In the genomic region with DNA sequence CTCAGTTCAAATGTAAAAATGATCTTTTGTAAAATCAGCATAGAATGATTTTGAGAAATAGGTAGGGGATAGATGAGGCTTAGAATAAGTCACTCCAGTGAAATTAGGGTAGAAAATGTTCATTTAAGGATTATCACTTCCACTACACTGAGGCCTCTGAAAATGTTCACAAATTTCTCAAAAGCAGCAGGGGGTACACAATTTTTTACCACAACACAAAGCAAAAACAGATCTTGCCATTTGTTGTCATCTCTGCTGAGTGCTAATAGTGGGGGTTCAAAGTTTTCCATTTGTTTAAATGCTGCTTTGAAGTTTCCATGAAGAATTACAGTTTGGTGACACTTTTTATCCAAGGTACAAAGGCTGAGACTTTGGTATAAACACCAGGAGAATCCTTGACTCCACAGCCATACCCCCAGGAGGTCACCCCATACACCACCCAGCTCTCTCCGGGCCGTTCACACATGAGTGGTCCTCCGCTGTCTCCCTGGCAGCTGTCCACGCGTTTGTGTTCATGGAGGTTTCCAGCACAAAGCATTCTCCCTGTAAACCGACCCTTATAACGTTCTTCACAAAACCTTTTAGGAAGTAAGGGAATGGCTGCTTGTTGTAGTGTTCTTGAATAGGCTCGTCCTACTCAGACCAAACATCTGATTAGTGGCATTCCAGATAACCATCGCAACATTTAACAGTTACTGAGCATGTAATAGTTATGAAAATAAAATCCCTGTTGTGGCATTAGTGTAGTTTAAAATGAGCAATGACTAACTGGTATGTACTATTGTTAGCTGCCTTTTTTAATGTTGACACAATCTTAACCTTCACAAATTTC, we compare ENCODE assay signal across 8 cellular contexts.
DNase-seq lines count a peak whose midpoint lies in the region; ATAC-seq lines count a peak whose summit lies in the region.

No MANE protein-coding gene starts in this region.

- H3K9me3 Mint-ChIP-seq in IgD-negative memory B cell, result no peaks in the 10 kb centered on the region
- no peaks in the 10 kb centered on the region for H3K9me3 Mint-ChIP-seq in activated naive CD8-positive, alpha-beta T cell treated with anti-CD3 and anti-CD28 coated beads, Interleukin-2, amount 10 ng/mL, durations not matched to agents 7 days and 5 days

- no peaks in the 10 kb centered on the region for H3K27me3 Mint-ChIP-seq in IgD-negative memory B cell
- H3K27me3 Mint-ChIP-seq in activated naive CD8-positive, alpha-beta T cell treated with anti-CD3 and anti-CD28 coated beads, Interleukin-2, amount 10 ng/mL, durations not matched to agents 7 days and 5 days, result no peaks in the 10 kb centered on the region

- H3K4me1 Mint-ChIP-seq in IgD-negative memory B cell, result peaks cover 33 to 52% (median 36%) of the 10 kb centered on the region in 3 donors
- H3K4me1 Mint-ChIP-seq in activated naive CD8-positive, alpha-beta T cell treated with anti-CD3 and anti-CD28 coated beads, Interleukin-2, amount 10 ng/mL, durations not matched to agents 7 days and 5 days, result peaks cover 28% of the 10 kb centered on the region

- H3K27ac Mint-ChIP-seq in IgD-negative memory B cell, result peak overlapping the region in 2 of 3 donors; percentile 19 to 61
- H3K27ac Mint-ChIP-seq in activated naive CD8-positive, alpha-beta T cell treated with anti-CD3 and anti-CD28 coated beads, Interleukin-2, amount 10 ng/mL, durations not matched to agents 7 days and 5 days, result peak overlapping the region; percentile 7

- ATAC-seq in activated naive CD8-positive, alpha-beta T cell treated with anti-CD3 and anti-CD28 coated beads, Interleukin-2, amount 10 ng/mL, durations not matched to agents 7 days and 5 days (ENCODE audit: low read depth), result no peak
- ATAC-seq in GM21529 (IDR thresholded peaks at IDR 0.05; ENCODE audit: unreplicated experiment), result no peak
- ATAC-seq in HG03342 (IDR thresholded peaks at IDR 0.05; ENCODE audit: unreplicated experiment), result no peak

- POLR2A ChIA-PET in activated naive CD8-positive, alpha-beta T cell treated with anti-CD3 and anti-CD28 coated beads, Interleukin-2, amount 10 ng/mL, durations not matched to agents 7 days and 5 days (lab: Charles Lee), result no interaction called here

- H3K36me3 Mint-ChIP-seq in IgD-negative memory B cell, result no peaks in the 10 kb centered on the region
- H3K36me3 Mint-ChIP-seq in activated naive CD8-positive, alpha-beta T cell treated with anti-CD3 and anti-CD28 coated beads, Interleukin-2, amount 10 ng/mL, durations not matched to agents 7 days and 5 days, result peaks cover 29% of the 10 kb centered on the region

- DNase-seq in EL (peak; percentile 68), myocyte (ENCODE audit: low read depth) (peak; percentile 39), DMS153 (lab: John Stamatoyannopoulos, UW) (no peak), NCI-H2029 treated with DMSO at 0.1 percent for 48 hours (lab: John Stamatoyannopoulos, UW) (no peak)
- DNase-seq in activated naive CD8-positive, alpha-beta T cell treated with anti-CD3 and anti-CD28 coated beads, Interleukin-2, amount 10 ng/mL, durations not matched to agents 7 days and 5 days, result no peak

- H3K4me3 Mint-ChIP-seq in IgD-negative memory B cell, result peak overlapping the region in 2 of 4 donors; percentile 38 to 47
- no peak overlapping the region for H3K4me3 Mint-ChIP-seq in activated naive CD8-positive, alpha-beta T cell treated with anti-CD3 and anti-CD28 coated beads, Interleukin-2, amount 10 ng/mL, durations not matched to agents 7 days and 5 days

Comparison
In these comparisons a context has a peak if more than half of its experiments do, and no peak if none do; other contexts are left out.
1. DNase-seq: peak in EL (single experiment) and myocyte (single experiment); none in activated naive CD8-positive, alpha-beta T cell treated with anti-CD3 and anti-CD28 coated beads, Interleukin-2, amount 10 ng/mL, durations not matched to agents 7 days and 5 days (single experiment), DMS153 (single experiment) and NCI-H2029 treated with DMSO at 0.1 percent for 48 hours (single experiment).